ENCODE assay signal across 16 cellular contexts in the genomic region with DNA sequence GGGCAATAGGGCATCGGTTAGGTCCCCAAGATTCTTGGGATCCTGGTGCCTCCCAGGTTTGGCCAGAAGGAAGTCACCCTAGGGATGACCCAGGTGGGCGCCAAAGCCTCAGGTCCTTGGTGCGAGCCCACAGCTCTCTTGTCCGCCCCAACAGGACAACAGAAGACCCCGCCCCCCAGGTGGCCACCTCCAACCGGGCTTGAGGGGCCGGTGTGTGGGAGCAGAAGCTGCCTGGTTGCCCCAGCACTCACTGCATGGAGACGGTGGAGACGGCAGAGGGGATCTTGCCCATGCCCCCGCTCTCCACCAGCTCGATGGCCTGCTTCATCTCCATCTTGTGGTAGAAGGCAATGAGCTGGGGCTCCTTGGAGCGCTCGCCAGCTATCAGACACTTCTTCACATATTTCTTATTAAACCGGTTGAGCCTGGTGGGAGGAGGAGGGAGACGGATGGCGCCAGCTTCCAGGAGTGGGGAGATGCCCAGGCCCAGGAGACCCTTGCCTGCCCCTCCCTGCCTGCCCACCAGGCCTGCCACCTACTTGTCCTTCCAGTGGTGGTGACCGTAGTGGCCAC.
"Had no signal": no experiment of that assay in that cellular context is flagged by ENCODE, and none has a peak within 500 bp of the region (broad histone marks: within the 10 kb centered on the region; RNA-seq: fewer than 3 reads in every experiment).

No MANE protein-coding gene starts in this region.

- H3K27me3 Mint-ChIP-seq: activated naive CD8-positive, alpha-beta T cell treated with anti-CD3 and anti-CD28 coated beads, Interleukin-2, amount 10 ng/mL, durations not matched to agents 7 days and 5 days; activated T-cell treated with anti-CD3 and anti-CD28 coated beads, Interleukin-2, amount 50 U/mL, for 24 hours; activated T-helper 17 cell treated with anti-CD3 and anti-CD28 coated beads, Interleukin-2, amount 50 U/mL, for 72 hours; memory B cell; naive B cell; stimulated activated naive CD8-positive, alpha-beta T cell treated with anti-CD3 and anti-CD28 coated beads, Interleukin-15, amount 100 ng/mL, for 72 hours had no signal

- H3K9me3 ChIP-seq: esophagus squamous epithelium, gastrocnemius medialis, heart left ventricle, prostate gland, tibial artery had no signal

- DNase-seq: amniotic stem cell, cortex of kidney, esophagus squamous epithelium had no signal

- H3K36me3 ChIP-seq: cardiac muscle cell, gastrocnemius medialis, prostate gland had no signal

- H3K27ac Mint-ChIP-seq: activated naive CD8-positive, alpha-beta T cell treated with anti-CD3 and anti-CD28 coated beads, Interleukin-2, amount 10 ng/mL, durations not matched to agents 7 days and 5 days; activated T-cell treated with anti-CD3 and anti-CD28 coated beads, Interleukin-2, amount 50 U/mL, for 24 hours; activated T-helper 17 cell treated with anti-CD3 and anti-CD28 coated beads, Interleukin-2, amount 50 U/mL, for 72 hours; endodermal cell; stimulated activated naive CD8-positive, alpha-beta T cell treated with anti-CD3 and anti-CD28 coated beads, Interleukin-15, amount 100 ng/mL, for 72 hours had no signal

- H3K4me3 ChIP-seq: cardiac muscle cell, esophagus squamous epithelium, gastrocnemius medialis, heart left ventricle, prostate gland, tibial artery had no signal

- H3K36me3 Mint-ChIP-seq: memory B cell, naive B cell had no signal

- H3K4me3 Mint-ChIP-seq: activated naive CD8-positive, alpha-beta T cell treated with anti-CD3 and anti-CD28 coated beads, Interleukin-2, amount 10 ng/mL, durations not matched to agents 7 days and 5 days; activated T-cell treated with anti-CD3 and anti-CD28 coated beads, Interleukin-2, amount 50 U/mL, for 24 hours; activated T-helper 17 cell treated with anti-CD3 and anti-CD28 coated beads, Interleukin-2, amount 50 U/mL, for 72 hours; endodermal cell; memory B cell; naive B cell; neural crest cell; stimulated activated naive CD8-positive, alpha-beta T cell treated with anti-CD3 and anti-CD28 coated beads, Interleukin-15, amount 100 ng/mL, for 72 hours had no signal

- H3K27ac ChIP-seq: cardiac muscle cell, gastrocnemius medialis, prostate gland, tibial artery had no signal

- H3K9me3 Mint-ChIP-seq: activated naive CD8-positive, alpha-beta T cell treated with anti-CD3 and anti-CD28 coated beads, Interleukin-2, amount 10 ng/mL, durations not matched to agents 7 days and 5 days; activated T-cell treated with anti-CD3 and anti-CD28 coated beads, Interleukin-2, amount 50 U/mL, for 24 hours; activated T-helper 17 cell treated with anti-CD3 and anti-CD28 coated beads, Interleukin-2, amount 50 U/mL, for 72 hours; endodermal cell; memory B cell; naive B cell; neural crest cell; stimulated activated naive CD8-positive, alpha-beta T cell treated with anti-CD3 and anti-CD28 coated beads, Interleukin-15, amount 100 ng/mL, for 72 hours had no signal

- H3K27me3 ChIP-seq: cardiac muscle cell, esophagus squamous epithelium, gastrocnemius medialis, heart left ventricle, tibial artery had no signal
